Comparison of ENCODE assay signal across 8 cellular contexts in genomic region chr19:1266818-1267440, GRCh38. TPM values are rescaled to one million over a fixed set of nuclear protein-coding genes. Genes with fewer than 3 reads are reported as not detected.
DNase-seq lines count a peak whose midpoint lies in the region; ATAC-seq and TF ChIP-seq lines count a peak whose summit lies in the region.

No MANE protein-coding gene starts in this region.

- H3K27ac ChIP-seq in body of pancreas: peak overlapping the region; percentile 6 to 100 (median 90)
- H3K27ac ChIP-seq in iPS-20b (ENCODE audit: low read length): no peak overlapping the region
- H3K27ac ChIP-seq in skeletal muscle tissue (ENCODE audit: low read depth, low read length): peak overlapping the region; percentile 75

- H3K9ac ChIP-seq in iPS-20b (ENCODE audit: low read depth, low read length) (peak overlapping the region; percentile 32; the same call in 1 of the 2 replicates), skeletal muscle tissue (ENCODE audit: low read depth in 1 of 3, low read length in 3 of 3) (peak overlapping the region in 2 of 3 donors; percentile 70 to 78)

- peak overlapping the region in 1 of 2 donors; percentile 19 for H3K4me3 ChIP-seq in body of pancreas
- peak overlapping the region; percentile 75 for H3K4me3 ChIP-seq in iPS-20b (ENCODE audit: low read length)
- peak overlapping the region in 2 of 3 donors; percentile 51 to 58 for H3K4me3 ChIP-seq in skeletal muscle tissue (ENCODE audit: low read length in 3 of 3)

- TF ChIP-seq CTCF in body of pancreas (IDR thresholded peaks at IDR 0.05): peak; percentile 88 to 98 (median 96)

- WGBS in body of pancreas, 2 donors: 1% methylated on average over 68 of the region's 73 CpGs; no CpG with 5 or more reads in 1 of the 2 donors

- H3K27me3 ChIP-seq in body of pancreas: no peaks in the 10 kb centered on the region
- peaks cover 17% of the 10 kb centered on the region for H3K27me3 ChIP-seq in iPS-20b (ENCODE audit: insufficient read depth, low read length)
- H3K27me3 ChIP-seq in skeletal muscle tissue (ENCODE audit: control insufficient read depth in 3 of 3, insufficient read depth in 3 of 3, low read length in 3 of 3): no peaks in the 10 kb centered on the region

- no peaks in the 10 kb centered on the region for H3K36me3 ChIP-seq in body of pancreas (replicated peaks in 1 of 2; ENCODE audit: insufficient read depth in 1 of 2, low read depth in 2 of 2)
- H3K36me3 ChIP-seq in iPS-20b (ENCODE audit: insufficient read depth, low read depth, low read length): peaks cover 19% of the 10 kb centered on the region
- peaks cover 13 to 16% (median 13%) of the 10 kb centered on the region in 3 donors for H3K36me3 ChIP-seq in skeletal muscle tissue (ENCODE audit: control insufficient read depth in 3 of 3, insufficient read depth in 3 of 3, low read length in 3 of 3)

- H3K9me3 ChIP-seq in body of pancreas: no peaks in the 10 kb centered on the region
- no peaks in the 10 kb centered on the region for H3K9me3 ChIP-seq in iPS-20b (ENCODE audit: insufficient read depth, low read depth, low read length)
- no peaks in the 10 kb centered on the region for H3K9me3 ChIP-seq in skeletal muscle tissue (ENCODE audit: control insufficient read depth in 3 of 3, low read length in 3 of 3)

- intact Hi-C loops in body of pancreas (cut with DNase I): no loop called here

- no peak for TF ChIP-seq POLR2A in body of pancreas (IDR thresholded peaks at IDR 0.05)

- DNase-seq in AG08396 (ENCODE audit: low spot score) (peak; percentile 78), HK-2 (ENCODE audit: unreplicated experiment) (peak; percentile 83), T-helper 2 cell (peak in 4 of 5 experiments; percentile 54 to 60 (median 57)), body of pancreas (peak; percentile 65 to 81 (median 74)), NCI-H524 treated with DMSO at 0.1 percent for 48 hours (lab: John Stamatoyannopoulos, UW) (no peak)

- ATAC-seq in GM18868 (IDR thresholded peaks at IDR 0.05; ENCODE audit: unreplicated experiment): peak; percentile 19
- peak; percentile 8 for ATAC-seq in body of pancreas

- H3K4me1 ChIP-seq in body of pancreas (peaks cover 81% of the 10 kb centered on the region), iPS-20b (ENCODE audit: insufficient read depth, low read length) (peaks cover 26% of the 10 kb centered on the region), skeletal muscle tissue (ENCODE audit: control insufficient read depth in 3 of 3, insufficient read depth in 3 of 3, low read length in 3 of 3) (peaks cover 56 to 76% (median 64%) of the 10 kb centered on the region in 3 donors)

RNA-seq across cellular contexts. Expression of gene CIRBP, which starts 2.2 kb away (rescaled TPM):
- total RNA-seq in body of pancreas: 100 to 1,000 TPM; 582 to 630 TPM
- 413 TPM for total RNA-seq in skeletal muscle tissue

RNA-seq across cellular contexts. Expression of gene FAM174C, which starts 8.4 kb away (rescaled TPM):
- 10 to 100 TPM; 48.0 to 63.9 TPM for total RNA-seq in body of pancreas
- 9.4 TPM for total RNA-seq in skeletal muscle tissue

RNA-seq across cellular contexts. Expression of gene MIDN, which starts 18.5 kb away (rescaled TPM):
- total RNA-seq in body of pancreas (10 to 100 TPM; 36.3 to 43.5 TPM), skeletal muscle tissue (5.2 TPM)

RNA-seq across cellular contexts. Expression of gene EFNA2, which starts 18.7 kb away (rescaled TPM):
- total RNA-seq in body of pancreas (not detected), skeletal muscle tissue (1.0 TPM)

RNA-seq across cellular contexts. Expression of gene ATP5F1D, which starts 25.4 kb away (rescaled TPM):
- total RNA-seq in body of pancreas (100 to 1,000 TPM; 156 to 157 TPM), skeletal muscle tissue (24.5 TPM)
